ENCODE assay signal across 8 cellular contexts in genomic region chr12:2959194-2959507, GRCh38. TPM values are rescaled to one million over a fixed set of nuclear protein-coding genes. Genes with fewer than 3 reads are reported as not detected.
DNase-seq lines count a peak whose midpoint lies in the region; ATAC-seq and FAIRE-seq lines count a peak whose summit lies in the region.

Gene TEAD4 (plus strand): TSS chr12:2959397.

- H3K4me3 Mint-ChIP-seq in T-helper 17 cell: peak within 1 kb of the TSS; percentile 81

- H3K4me1 Mint-ChIP-seq in T-helper 17 cell: peaks cover 7% of the 10 kb centered on the region

- no peaks in the 10 kb centered on the region for H3K9me3 ChIP-seq in T-helper 17 cell (ENCODE audit: control insufficient read depth, low read length, poor library complexity, severe bottlenecking)
- H3K9me3 ChIP-seq in mucosa of stomach (ENCODE audit: control insufficient read depth, low read length): no peaks in the 10 kb centered on the region

- H3K4me3 ChIP-seq in mucosa of stomach (ENCODE audit: low read length): peak within 1 kb of the TSS; percentile 1

- peak within 1 kb of the TSS; percentile 67 for H3K9ac ChIP-seq in mucosa of stomach (ENCODE audit: low read length)

- peaks cover 63% of the 10 kb centered on the region for H3K27me3 Mint-ChIP-seq in T-helper 17 cell

- H3K27ac ChIP-seq in epithelial cell of prostate: peak within 1 kb of the TSS; percentile 65

- H3K27me3 ChIP-seq in mucosa of stomach (ENCODE audit: control insufficient read depth, insufficient read depth, low read length): peaks cover 18% of the 10 kb centered on the region

- peaks cover 10% of the 10 kb centered on the region for H3K36me3 Mint-ChIP-seq in T-helper 17 cell (ENCODE audit: low read depth)

- no peaks in the 10 kb centered on the region for H3K36me3 ChIP-seq in mucosa of stomach (ENCODE audit: control insufficient read depth, insufficient read depth, low read length)

- ATAC-seq in T-helper 17 cell (no peak), HG02759 (IDR thresholded peaks at IDR 0.05; ENCODE audit: unreplicated experiment) (no peak)

- peak; percentile 89 for FAIRE-seq in HTR-8/SVneo (lab: Jason Lieb, UNC)

- peak; percentile 84 for DNase-seq in DMS 273 (lab: John Stamatoyannopoulos, UW; ENCODE audit: unreplicated experiment)
- peak; percentile 95 for DNase-seq in HTR-8/SVneo (ENCODE audit: insufficient read length, low spot score)
- DNase-seq in T-helper 17 cell: no peak
- no peak for DNase-seq in epithelial cell of prostate (ENCODE audit: low read depth, low spot score)
- DNase-seq in T-helper 9 cell: no peak
- no peak for DNase-seq in NCI-H1436 treated with DMSO at 0.1 percent for 48 hours (lab: John Stamatoyannopoulos, UW)

- H3K4me1 ChIP-seq in mucosa of stomach (ENCODE audit: control insufficient read depth, insufficient read depth, low read length): peaks cover 27% of the 10 kb centered on the region

- H3K27ac Mint-ChIP-seq in T-helper 17 cell: no peak within 1 kb of the TSS

RNA-seq across cellular contexts. Expression of gene TEAD4, which starts in this region (rescaled TPM):
- total RNA-seq in T-helper 17 cell: not detected

Comparison
In these comparisons a context has a peak if more than half of its experiments do, and no peak if none do; other contexts are left out.
1. DNase-seq: peak in DMS 273 (single experiment) and HTR-8/SVneo (single experiment); none in T-helper 17 cell (0 of 3), epithelial cell of prostate (single experiment), T-helper 9 cell (single experiment) and NCI-H1436 treated with DMSO at 0.1 percent for 48 hours (single experiment).